ENCODE assay signal across 26 cellular contexts in the genomic region with DNA sequence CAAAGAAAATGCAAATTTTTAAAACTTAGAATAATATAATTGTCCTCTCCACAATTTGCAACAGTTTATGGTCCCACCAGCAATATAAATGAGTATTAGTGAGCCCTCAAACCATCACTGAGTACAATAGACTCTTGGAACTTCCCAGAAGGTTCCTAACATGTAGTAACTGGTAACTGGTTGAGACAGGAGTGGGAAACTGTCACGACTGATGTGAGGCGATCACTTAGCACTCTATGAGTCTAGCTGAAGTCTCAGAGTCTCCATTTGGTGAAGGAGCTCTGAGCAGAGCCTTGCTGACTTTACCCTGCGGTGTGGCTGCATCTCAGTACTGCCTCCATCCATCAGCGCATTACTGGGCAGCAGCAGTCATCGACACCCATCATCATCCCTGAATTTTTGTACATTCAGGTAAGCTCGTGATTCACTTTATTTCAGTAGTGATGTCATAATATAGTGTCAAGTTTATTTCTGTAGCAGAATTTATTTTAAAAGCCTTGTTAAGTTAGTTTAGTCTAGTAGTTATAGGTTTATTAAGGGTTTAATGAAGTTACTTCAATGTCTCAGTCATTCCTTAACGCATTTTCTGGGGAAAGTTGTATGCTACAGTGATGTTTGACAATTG.
"Had no signal": no experiment of that assay in that cellular context is flagged by ENCODE, and none has a peak within 500 bp of the region (broad histone marks: within the 10 kb centered on the region; RNA-seq: fewer than 3 reads in every experiment).

No MANE protein-coding gene starts in this region.

- H3K27ac ChIP-seq: dorsolateral prefrontal cortex, epithelial cell of prostate, gastroesophageal sphincter, heart left ventricle, hepatocyte, ovary, psoas muscle, skin epidermis, stomach, thyroid gland, vagina had no signal

- H3K4me1 Mint-ChIP-seq: nephron progenitor cell had no signal

- H3K79me2 ChIP-seq: hepatocyte had no signal

- H3K27me3 ChIP-seq: dorsolateral prefrontal cortex, gastroesophageal sphincter, heart left ventricle, hepatocyte, left lung, ovary, spleen, stomach, thyroid gland, vagina had no signal

- H3K36me3 Mint-ChIP-seq: naive thymus-derived CD8-positive, alpha-beta T cell had no signal

- H2AFZ ChIP-seq: hepatocyte had no signal

- H3K27ac Mint-ChIP-seq: nephron progenitor cell had no signal

- H3K9me3 ChIP-seq: gastroesophageal sphincter, heart left ventricle, left lung, ovary, psoas muscle, spleen, stomach, thyroid gland, vagina had no signal

- H3K4me1 ChIP-seq: gastroesophageal sphincter, psoas muscle had no signal

- H3K4me3 ChIP-seq: dorsolateral prefrontal cortex, gastroesophageal sphincter, heart left ventricle, hepatocyte, left lung, ovary, psoas muscle, skin epidermis, spleen, stomach, thyroid gland, vagina had no signal

- DNase-seq: dorsolateral prefrontal cortex; effector CD4-positive, alpha-beta T cell; foreskin fibroblast; heart left ventricle; left cardiac atrium; left lung; naive thymus-derived CD8-positive, alpha-beta T cell; nephron progenitor cell; occipital lobe; ovary; posterior cingulate gyrus; psoas muscle; right cardiac atrium; spleen; stimulated activated CD4-positive, alpha-beta T cell treated with anti-CD3 and anti-CD28 coated beads, Interleukin-4, amount 100 ng/mL, for 1 hour; stimulated activated CD8-positive, alpha-beta memory T cell treated with anti-CD3 and anti-CD28 coated beads, Interleukin-4, amount 100 ng/mL, for 48 hours; stimulated activated naive CD4-positive, alpha-beta T cell; stomach; thyroid gland; trophoblast cell had no signal

- H3K9me3 Mint-ChIP-seq: naive thymus-derived CD8-positive, alpha-beta T cell; nephron progenitor cell had no signal

- H3K4me2 ChIP-seq: hepatocyte had no signal

- FAIRE-seq: colon had no signal

- H3K4me3 Mint-ChIP-seq: naive thymus-derived CD8-positive, alpha-beta T cell; nephron progenitor cell had no signal

- H3K36me3 ChIP-seq: gastroesophageal sphincter, heart left ventricle, left lung, ovary, spleen, stomach, thyroid gland, vagina had no signal
